Comparison of ENCODE assay signal across 8 cellular contexts in genomic region chr5:40736103-40736875, GRCh38. TPM values are rescaled to one million over a fixed set of nuclear protein-coding genes. Genes with fewer than 3 reads are reported as not detected.
A peak's percentile ranks its signal among the peaks of the same experiment; 100 is the strongest.
DNase-seq lines count a peak whose midpoint lies in the region; ATAC-seq, FAIRE-seq and TF ChIP-seq lines count a peak whose summit lies in the region.

No MANE protein-coding gene starts in this region.

- peak; percentile 91 for FAIRE-seq in TTC549 (lab: Jason Lieb, UNC)
- peak; percentile 83 for FAIRE-seq in frontal cortex (lab: Jason Lieb, UNC)

- H3K27me3 Mint-ChIP-seq in GM23338 (ENCODE audit: insufficient read depth, low read depth, poor library complexity), result peaks cover 2% of the 10 kb centered on the region

- H3K36me3 ChIP-seq in GM23338 (ENCODE audit: insufficient read depth) (no peaks in the 10 kb centered on the region), prostate gland (no peaks in the 10 kb centered on the region)

- H3K79me2 ChIP-seq in GM23338 (replicated peaks; ENCODE audit: insufficient read depth), result no peaks in the 10 kb centered on the region

- DNase-seq in NCI-H345 (lab: John Stamatoyannopoulos, UW) (peak; percentile 1), NCI-H345 treated with DMSO at 0.1 percent for 48 hours (lab: John Stamatoyannopoulos, UW; ENCODE audit: unreplicated experiment) (no peak), GM23338 (ENCODE audit: low spot score) (peak; percentile 71), MV-4-11 (lab: John Stamatoyannopoulos, UW) (peak; percentile 64), frontal cortex (ENCODE audit: low spot score in 2 of 2) (peak; percentile 32 to 33), prostate gland (ENCODE audit: low spot score) (no peak)
- DNase-seq in stimulated activated naive CD4-positive, alpha-beta T cell treated with Interleukin-2 at 50 U/mL for 16 hours (lab: John Stamatoyannopoulos, UW), result no peak

- peaks cover 12% of the 10 kb centered on the region; the same call in 2 of the 3 replicates for H3K36me3 Mint-ChIP-seq in GM23338 (ENCODE audit: low read depth)

- no peak for TF ChIP-seq POLR2A in prostate gland (IDR thresholded peaks at IDR 0.05)

- no peaks in the 10 kb centered on the region for H3K9me3 ChIP-seq in prostate gland

- H3K4me1 ChIP-seq in GM23338 (ENCODE audit: insufficient read depth), result no peaks in the 10 kb centered on the region
- no peaks in the 10 kb centered on the region for H3K4me1 ChIP-seq in prostate gland (replicated peaks)

- ATAC-seq in GM23338, result peak; percentile 48; the same call in 2 of the 3 replicates

- peaks cover 4% of the 10 kb centered on the region; the same call in 1 of the 3 replicates for H3K9me3 Mint-ChIP-seq in GM23338

- 7% methylated on average over 1 of the region's 1 CpG for WGBS in prostate gland

- H3K4me1 Mint-ChIP-seq in GM23338, result no peaks in the 10 kb centered on the region; the same call in 2 of the 3 replicates

- no peak overlapping the region for H3K4me3 Mint-ChIP-seq in GM23338

- intact Hi-C loops in prostate gland (cut with DNase I), result no loop called here

- H3K27ac ChIP-seq in GM23338 (ENCODE audit: low read depth) (no peak overlapping the region), prostate gland (no peak overlapping the region)

- H3K4me2 ChIP-seq in GM23338, result no peak overlapping the region

- H3F3A ChIP-seq in GM23338 (replicated peaks; ENCODE audit: low read depth), result no peaks in the 10 kb centered on the region

- no peak overlapping the region for H2AFZ ChIP-seq in GM23338

- H3K9me2 ChIP-seq in GM23338 (ENCODE audit: insufficient read depth), result no peaks in the 10 kb centered on the region

- peak; percentile 71 to 73 for TF ChIP-seq CTCF in GM23338 (conservative IDR thresholded peaks at IDR 0.05; ENCODE audit: low read depth in 2 of 2)
- peak in 3 of 4 experiments; percentile 44 to 71 (median 67) for TF ChIP-seq CTCF in prostate gland (IDR thresholded peaks at IDR 0.05)

- H3K27me3 ChIP-seq in GM23338 (ENCODE audit: insufficient read depth) (no peaks in the 10 kb centered on the region), prostate gland (replicated peaks; ENCODE audit: insufficient read depth) (no peaks in the 10 kb centered on the region)

- no peak overlapping the region for H3K27ac Mint-ChIP-seq in GM23338

- no peak overlapping the region for H3K4me3 ChIP-seq in GM23338
- H3K4me3 ChIP-seq in prostate gland, result no peak overlapping the region

- H4K20me1 ChIP-seq in GM23338 (replicated peaks; ENCODE audit: insufficient read depth), result no peaks in the 10 kb centered on the region; the same call in 1 of the 2 replicates

TF ChIP-seq in GM23338, 12 proteins besides CTCF, POLR2A, EP300 and RAD21:
- no peak for TF ChIP-seq POLR2AphosphoS5 (IDR thresholded peaks at IDR 0.05; ENCODE audit: low read depth)
- no peak for TF ChIP-seq ZNF462 (CRISPR knock-in tag; IDR thresholded peaks at IDR 0.05)
- no peak for TF ChIP-seq EZH2phosphoT487 (IDR thresholded peaks at IDR 0.05; ENCODE audit: unreplicated experiment)
- TF ChIP-seq NANOG (IDR thresholded peaks at IDR 0.05; ENCODE audit: borderline replicate concordance), result no peak
- TF ChIP-seq JUNB (IDR thresholded peaks at IDR 0.05; ENCODE audit: unreplicated experiment), result no peak
- TF ChIP-seq CREB1 (CRISPR knock-in tag; IDR thresholded peaks at IDR 0.05; ENCODE audit: low read depth), result no peak
- TF ChIP-seq EZH2 (IDR thresholded peaks at IDR 0.05; ENCODE audit: low read depth, unreplicated experiment), result no peak
TF ChIP-seq in GM23338: peak in this region for 0.

RNA-seq across cellular contexts. Expression of gene TTC33, which starts 19.5 kb away (rescaled TPM):
- total RNA-seq in GM23338 (2014; rRNA removed; shearing (Covaris generic)), result 11.5 and 12.9 TPM in 2 replicates
- 4.0 and 4.1 TPM in 2 replicates for polyA plus RNA-seq in GM23338 (2016; fragmentation: Nextera tagmentation; extraction: Ambion mirVana)
- 64.4 TPM for total RNA-seq in frontal cortex
- 10 to 100 TPM; 11.9 to 17.6 TPM for total RNA-seq in prostate gland

RNA-seq across cellular contexts. Expression of gene PTGER4, which starts 56.6 kb away (rescaled TPM):
- 4.4 and 4.7 TPM in 2 replicates for total RNA-seq in GM23338 (2014; rRNA removed; shearing (Covaris generic))
- polyA plus RNA-seq in GM23338 (2016; fragmentation: Nextera tagmentation; extraction: Ambion mirVana), result 0.82 and 1.1 TPM in 2 replicates
- 1.6 TPM for total RNA-seq in frontal cortex
- total RNA-seq in prostate gland, result 10 to 100 TPM; 22.0 to 78.3 TPM

Comparison
In these comparisons a context has a peak if more than half of its experiments do, and no peak if none do; other contexts are left out.
1. DNase-seq: peak in NCI-H345 (single experiment), GM23338 (single experiment), MV-4-11 (single experiment) and frontal cortex (2 of 2); none in NCI-H345 treated with DMSO at 0.1 percent for 48 hours (single experiment), prostate gland (single experiment) and stimulated activated naive CD4-positive, alpha-beta T cell treated with Interleukin-2 at 50 U/mL for 16 hours (single experiment).